22 cellular contexts compared by ENCODE assay signal in the genomic region with DNA sequence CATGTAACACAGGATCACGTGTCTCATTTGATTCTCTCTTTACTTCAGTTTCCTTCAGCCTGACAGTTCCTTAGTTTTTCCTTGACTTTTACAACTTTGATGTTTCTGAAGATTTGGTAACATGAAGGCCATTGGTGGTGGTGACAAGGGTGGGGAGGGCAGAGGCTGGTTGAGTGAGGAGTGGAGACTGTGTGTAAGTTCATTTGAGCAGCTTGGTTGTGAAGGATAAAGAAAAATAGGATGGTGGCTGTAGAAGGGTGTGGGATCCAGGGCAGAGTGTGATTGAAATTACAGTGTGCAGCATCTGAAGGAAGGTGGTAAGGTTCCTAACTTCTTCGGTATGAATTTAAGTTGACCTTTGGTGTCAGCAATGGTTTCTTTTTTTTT. TPM values are rescaled to one million over a fixed set of nuclear protein-coding genes. Genes with fewer than 3 reads are reported as not detected.
DNase-seq lines count a peak whose midpoint lies in the region; ATAC-seq, FAIRE-seq and TF ChIP-seq lines count a peak whose summit lies in the region.
"Had no signal": no experiment of that assay in that cellular context is flagged by ENCODE, and none has a peak within 500 bp of the region (broad histone marks: within the 10 kb centered on the region; RNA-seq: fewer than 3 reads in every experiment).

No MANE protein-coding gene starts in this region.

- H3K4me2 ChIP-seq in GM12878 (ENCODE audit: control insufficient read depth, insufficient read depth) (no peak overlapping the region), osteoblast (ENCODE audit: insufficient read depth, low read length) (no peak overlapping the region)

- no peak for TF ChIP-seq EP300 in GM12878 (IDR thresholded peaks at IDR 0.05; ENCODE audit: borderline replicate concordance in 1 of 2, control insufficient read depth in 1 of 2, low read depth in 2 of 2, low read length in 2 of 2)

- peak; percentile 30 for ATAC-seq in GM12878
- ATAC-seq: sciatic nerve had no signal

- peaks cover 8% of the 10 kb centered on the region for H3K36me3 Mint-ChIP-seq in activated naive CD4-positive, alpha-beta T cell treated with anti-CD3 and anti-CD28 coated beads, Interleukin-2, amount 50 U/mL, for 24 hours
- H3K36me3 Mint-ChIP-seq in activated naive CD4-positive, alpha-beta T cell treated with anti-CD3 and anti-CD28 coated beads, Interleukin-2, amount 10 ng/mL, durations not matched to agents 7 days and 5 days, result peaks cover 49% of the 10 kb centered on the region

- H3K9me3 ChIP-seq in GM12878 (replicated peaks; ENCODE audit: control insufficient read depth, insufficient read depth, low read length) (no peaks in the 10 kb centered on the region), osteoblast (ENCODE audit: low read depth, low read length) (no peaks in the 10 kb centered on the region)
- H3K9me3 ChIP-seq: thyroid gland had no signal

- BruUV-seq in GM12878 (replicated peaks; lab: Mats Ljungman, UMichigan), result no TSS peak

- POLR2A ChIA-PET in GM12878 (lab: Charles Lee), result no interaction called here

- H3K27ac ChIP-seq in GM12878 (ENCODE audit: control insufficient read depth, insufficient read depth) (no peak overlapping the region), osteoblast (ENCODE audit: low read depth, low read length) (no peak overlapping the region)
- H3K27ac ChIP-seq: cardiac muscle cell, thyroid gland had no signal

- peak; percentile 65 for TF ChIP-seq POLR2A in GM12878 (IDR thresholded peaks at IDR 0.05; ENCODE audit: low read depth, low read length)

- CTCF ChIA-PET in activated naive CD4-positive, alpha-beta T cell treated with anti-CD3 and anti-CD28 coated beads, Interleukin-2, amount 10 ng/mL, durations not matched to agents 7 days and 5 days (lab: Charles Lee), result interaction anchor here (1.0 to 1.2 kb wide), 2 partner anchors 16 to 117 kb away, joined by 3 to 5 read pairs; no protein-coding TSS in a partner anchor
- CTCF ChIA-PET in GM12878 (lab: Yijun Ruan, JAX), result interaction anchor here (1.6 to 1.7 kb wide), 2 partner anchors 15 to 116 kb away, joined by 7 to 15 read pairs; no protein-coding TSS in a partner anchor

- TF ChIP-seq CTCF in GM12878 (IDR thresholded peaks at IDR 0.05 in 2 of 3, conservative IDR thresholded peaks at IDR 0.05 in 1 of 3; ENCODE audit: control insufficient read depth in 2 of 3, extremely low read depth in 1 of 3, insufficient read depth in 1 of 3, low read depth in 3 of 3, low read length in 3 of 3) (no peak), osteoblast (IDR thresholded peaks at IDR 0.05; ENCODE audit: extremely low read depth, low read depth, low read length) (no peak)

- SMC1A ChIA-PET in GM12878 (lab: Charles Lee; ENCODE audit: uncharacterized antibody, unreplicated experiment), result interaction anchor here (1.2 to 1.5 kb wide), 5 partner anchors 16 to 173 kb away, joined by 3 to 6 read pairs (median 4); no protein-coding TSS in a partner anchor

- H3K4me1 Mint-ChIP-seq in activated naive CD4-positive, alpha-beta T cell treated with anti-CD3 and anti-CD28 coated beads, Interleukin-2, amount 50 U/mL, for 24 hours, result peaks cover 28% of the 10 kb centered on the region
- H3K4me1 Mint-ChIP-seq in activated naive CD4-positive, alpha-beta T cell treated with anti-CD3 and anti-CD28 coated beads, Interleukin-2, amount 10 ng/mL, durations not matched to agents 7 days and 5 days, result peaks cover 5% of the 10 kb centered on the region

- H3K27me3 Mint-ChIP-seq in activated naive CD4-positive, alpha-beta T cell treated with anti-CD3 and anti-CD28 coated beads, Interleukin-2, amount 50 U/mL, for 24 hours, result no peaks in the 10 kb centered on the region
- no peaks in the 10 kb centered on the region for H3K27me3 Mint-ChIP-seq in activated naive CD4-positive, alpha-beta T cell treated with anti-CD3 and anti-CD28 coated beads, Interleukin-2, amount 10 ng/mL, durations not matched to agents 7 days and 5 days
- H3K27me3 Mint-ChIP-seq: stimulated activated naive CD8-positive, alpha-beta T cell treated with anti-CD3 and anti-CD28 coated beads, Interleukin-15, Interleukin-2, amounts not matched to agents 100 ng/mL and 50 ng/mL, for 24 hours had no signal

- RAD21 ChIA-PET in GM12878 (lab: Charles Lee; ENCODE audit: unreplicated experiment), result interaction anchor here (0.5 to 1.4 kb wide), 4 partner anchors 74 to 168 kb away, joined by 3 read pairs; no protein-coding TSS in a partner anchor

- TF ChIP-seq RAD21 in GM12878 (IDR thresholded peaks at IDR 0.05; ENCODE audit: insufficient read depth, low read depth, low read length), result no peak

- no peaks in the 10 kb centered on the region for H3K9me3 Mint-ChIP-seq in activated naive CD4-positive, alpha-beta T cell treated with anti-CD3 and anti-CD28 coated beads, Interleukin-2, amount 50 U/mL, for 24 hours
- H3K9me3 Mint-ChIP-seq in activated naive CD4-positive, alpha-beta T cell treated with anti-CD3 and anti-CD28 coated beads, Interleukin-2, amount 10 ng/mL, durations not matched to agents 7 days and 5 days, result no peaks in the 10 kb centered on the region
- H3K9me3 Mint-ChIP-seq: stimulated activated naive CD8-positive, alpha-beta T cell treated with anti-CD3 and anti-CD28 coated beads, Interleukin-15, Interleukin-2, amounts not matched to agents 100 ng/mL and 50 ng/mL, for 24 hours had no signal

- in situ Hi-C loops in GM12878 (cut with MboI), result no loop called here

- H3K4me3 ChIP-seq in GM12878 (no peak overlapping the region), osteoblast (ENCODE audit: insufficient read depth, low read length) (no peak overlapping the region)
- H3K4me3 ChIP-seq: cardiac muscle cell, thyroid gland had no signal

- intact Hi-C loops in GM12878 (cut with micrococcal nuclease; ENCODE audit: unreplicated experiment), result no loop called here

- peak overlapping the region; percentile 81 for H3K27ac Mint-ChIP-seq in activated naive CD4-positive, alpha-beta T cell treated with anti-CD3 and anti-CD28 coated beads, Interleukin-2, amount 50 U/mL, for 24 hours
- no peak overlapping the region for H3K27ac Mint-ChIP-seq in activated naive CD4-positive, alpha-beta T cell treated with anti-CD3 and anti-CD28 coated beads, Interleukin-2, amount 10 ng/mL, durations not matched to agents 7 days and 5 days
- H3K27ac Mint-ChIP-seq: stimulated activated naive CD8-positive, alpha-beta T cell treated with anti-CD3 and anti-CD28 coated beads, Interleukin-15, Interleukin-2, amounts not matched to agents 100 ng/mL and 50 ng/mL, for 24 hours had no signal

- H2AFZ ChIP-seq in GM12878 (ENCODE audit: control insufficient read depth, low read depth, low read length), result no peak overlapping the region
- no peak overlapping the region for H2AFZ ChIP-seq in osteoblast (ENCODE audit: low read length)

- H3K4me3 Mint-ChIP-seq in activated naive CD4-positive, alpha-beta T cell treated with anti-CD3 and anti-CD28 coated beads, Interleukin-2, amount 50 U/mL, for 24 hours, result no peak overlapping the region
- no peak overlapping the region for H3K4me3 Mint-ChIP-seq in activated naive CD4-positive, alpha-beta T cell treated with anti-CD3 and anti-CD28 coated beads, Interleukin-2, amount 10 ng/mL, durations not matched to agents 7 days and 5 days
- H3K4me3 Mint-ChIP-seq: stimulated activated naive CD8-positive, alpha-beta T cell treated with anti-CD3 and anti-CD28 coated beads, Interleukin-15, Interleukin-2, amounts not matched to agents 100 ng/mL and 50 ng/mL, for 24 hours had no signal

- H3K79me2 ChIP-seq in GM12878 (ENCODE audit: control insufficient read depth, insufficient read depth, low read length) (peaks cover 4% of the 10 kb centered on the region; the same call in 1 of the 2 replicates), osteoblast (ENCODE audit: insufficient read depth, low read length) (peaks cover 14% of the 10 kb centered on the region)

- DNase-seq in activated naive CD4-positive, alpha-beta T cell treated with anti-CD3 and anti-CD28 coated beads, Interleukin-2, amount 10 ng/mL, durations not matched to agents 7 days and 5 days, result no peak
- no peak for DNase-seq in GM12878 (ENCODE audit: low read depth, low spot score)
- DNase-seq in osteoblast (ENCODE audit: insufficient read length, low spot score, missing footprints), result peak; percentile 19
- no peak for DNase-seq in NCI-H2107 (lab: John Stamatoyannopoulos, UW)
- DNase-seq in SW 1271 (lab: John Stamatoyannopoulos, UW), result no peak
- no peak for DNase-seq in NCI-H1694 treated with DMSO at 0.1 percent for 48 hours (lab: John Stamatoyannopoulos, UW)
- DNase-seq: activated CD4-positive, CD25-positive, alpha-beta regulatory T cell treated with anti-CD3 and anti-CD28 coated beads, Interleukin-2, amount 50 U/mL, for 72 hours; activated CD8-positive, alpha-beta memory T cell treated with anti-CD3 and anti-CD28 coated beads, Interleukin-2, amount 50 U/mL, for 4 hours; activated effector memory CD4-positive, alpha-beta T cell treated with Interleukin-2 at 50 U/mL for 16 hours; anterior cingulate cortex; C1 segment of cervical spinal cord; midbrain; NCI-H1048; NCI-H187 treated with DMSO at 0.1 percent for 48 hours; NCI-H774; thyroid gland had no signal

- no peak for FAIRE-seq in GM12878 (lab: Jason Lieb, UNC)
- FAIRE-seq: keratinocyte had no signal

- H3K36me3 ChIP-seq in GM12878 (ENCODE audit: control insufficient read depth in 2 of 2, insufficient read depth in 2 of 2, low read length in 1 of 2) (peaks cover 5 to 15% of the 10 kb centered on the region in 2 experiments), osteoblast (ENCODE audit: insufficient read depth, low read length) (peaks cover 30% of the 10 kb centered on the region)
- H3K36me3 ChIP-seq: thyroid gland had no signal

- H3K4me1 ChIP-seq in GM12878 (ENCODE audit: control insufficient read depth, insufficient read depth, low read length) (no peaks in the 10 kb centered on the region), osteoblast (ENCODE audit: insufficient read depth, low read length) (peaks cover 10% of the 10 kb centered on the region)

- H4K20me1 ChIP-seq in GM12878 (ENCODE audit: control insufficient read depth, insufficient read depth), result no peaks in the 10 kb centered on the region; the same call in 1 of the 2 replicates
- no peaks in the 10 kb centered on the region for H4K20me1 ChIP-seq in osteoblast (ENCODE audit: insufficient read depth, low read length)

- WGBS in GM12878 (ENCODE audit: insufficient coverage, insufficient replicate concordance, low lambda C conversion rate, missing lambda C conversion rate), result 96% methylated on average over 2 of the region's 2 CpGs

- H3K27me3 ChIP-seq in GM12878 (replicated peaks in 1 of 2; ENCODE audit: control insufficient read depth in 2 of 2, insufficient read depth in 2 of 2, low read length in 1 of 2) (no peaks in the 10 kb centered on the region), osteoblast (ENCODE audit: insufficient read depth, low read length) (no peaks in the 10 kb centered on the region)
- H3K27me3 ChIP-seq: cardiac muscle cell, thyroid gland had no signal

- no peak overlapping the region for H3K9ac ChIP-seq in GM12878 (ENCODE audit: control insufficient read depth, insufficient read depth, low read length)

RNA-seq across cellular contexts. Expression of gene SUB1, which starts 20.4 kb away (rescaled TPM):
- 163 TPM for polyA plus RNA-seq in PFSK-1 (2012; ENCODE audit: insufficient read length, low read depth)
- total RNA-seq in GM12878 (2013; cell fraction: nucleolus; rRNA removed), result 242 and 247 TPM in 2 replicates
- total RNA-seq in GM12878 (2014; rRNA removed) (468 and 620 TPM in 2 replicates), GM12878 (2014; rRNA removed; fragmentation: Illumina TruSeq; extraction: Trizol) (1,079 and 1,213 TPM in 2 replicates), GM12878 (2021) (790 and 824 TPM in 2 replicates), osteoblast (101 and 115 TPM in 2 replicates)
- 219 TPM for polyA plus RNA-seq in GM12878 (2011; ENCODE audit: low read depth)
- polyA plus RNA-seq in GM12878 (2011; rRNA removed) (1,077 and 2,276 TPM in 2 replicates), GM12878 (2014; fragmentation: Illumina TruSeq; extraction: Trizol) (871 and 973 TPM in 2 replicates), GM12878 (2014; fragmentation: Nextera tagmentation; extraction: Ambion mirVana) (1,000 to 10,000 TPM; 1,885 to 2,316 TPM), GM12878 (2014; rRNA removed) (789 and 1,035 TPM in 2 replicates), GM12878 (2016; fragmentation: Nextera tagmentation; extraction: Ambion mirVana) (1,000 to 10,000 TPM; 2,588 to 2,785 TPM)
- 139 and 199 TPM in 2 replicates for polyA plus RNA-seq in GM12878 (2011; cell fraction: cytosol; rRNA removed)
- 177 and 416 TPM in 2 replicates for polyA plus RNA-seq in GM12878 (2011; cell fraction: nucleus; rRNA removed)
- 596 and 637 TPM in 2 replicates for polyA plus RNA-seq in GM12878 (2012)
- 84.2 and 91.5 TPM in 2 replicates for polyA minus RNA-seq in GM12878 (2011; rRNA and poly(A)+ RNA removed)
- polyA minus RNA-seq in GM12878 (2011; cell fraction: cytosol; rRNA and poly(A)+ RNA removed), result 42.5 and 72.6 TPM in 2 replicates
- polyA minus RNA-seq in GM12878 (2011; cell fraction: nucleus; rRNA and poly(A)+ RNA removed), result 133 and 270 TPM in 2 replicates
